In genomic region chr2:55961318-55961911, GRCh38 we compare ENCODE assay signal across 9 cellular contexts. TPM values are rescaled to one million over a fixed set of nuclear protein-coding genes. Genes with fewer than 3 reads are reported as not detected.
DNase-seq lines count a peak whose midpoint lies in the region; ATAC-seq and TF ChIP-seq lines count a peak whose summit lies in the region.
"Had no signal": no experiment of that assay in that cellular context is flagged by ENCODE, and none has a peak within 500 bp of the region (broad histone marks: within the 10 kb centered on the region; RNA-seq: fewer than 3 reads in every experiment).

No MANE protein-coding gene starts in this region.

- H3K4me2 ChIP-seq in H9 (ENCODE audit: insufficient read depth, insufficient read length, low read length) = no peak overlapping the region
- H3K4me2 ChIP-seq in mammary epithelial cell (ENCODE audit: insufficient read depth, low read depth, low read length) = no peak overlapping the region

- H3T11ph ChIP-seq in H9 (ENCODE audit: low read length) = no peak overlapping the region

- no peak overlapping the region for H3K23ac ChIP-seq in H9 (ENCODE audit: insufficient read length, low read depth, low read length)

- CTCF ChIA-PET in mammary epithelial cell (lab: Charles Lee; ENCODE audit: low non-redundant PET) = interaction anchor here (0.6 to 1.6 kb wide), 7 partner anchors 39 to 243 kb away, joined by 3 to 11 read pairs (median 5); no protein-coding TSS in a partner anchor
- CTCF ChIA-PET in activated CD4-positive, alpha-beta memory T cell treated with anti-CD3 and anti-CD28 coated beads, Interleukin-2, amount 10 ng/mL, durations not matched to agents 7 days and 5 days (lab: Charles Lee) = interaction anchor here (1.3 to 4.5 kb wide), 3 partner anchors 8 to 243 kb away, joined by 3 to 24 read pairs (median 4); no protein-coding TSS in a partner anchor

- no peaks in the 10 kb centered on the region; a peak in 1 of 7 replicates for H3K36me3 Mint-ChIP-seq in H9 (ENCODE audit: insufficient read depth in 1 of 3, low read depth in 3 of 3)
- no peaks in the 10 kb centered on the region for H3K36me3 Mint-ChIP-seq in activated CD4-positive, alpha-beta memory T cell treated with anti-CD3 and anti-CD28 coated beads, Interleukin-2, amount 10 ng/mL, durations not matched to agents 7 days and 5 days (ENCODE audit: low read depth)

- POLR2A ChIA-PET in activated CD4-positive, alpha-beta memory T cell treated with anti-CD3 and anti-CD28 coated beads, Interleukin-2, amount 10 ng/mL, durations not matched to agents 7 days and 5 days (lab: Charles Lee) = no interaction called here

- peaks cover 6% of the 10 kb centered on the region for H3K27me3 Mint-ChIP-seq in H9 (ENCODE audit: low read depth)
- peaks cover 2% of the 10 kb centered on the region for H3K27me3 Mint-ChIP-seq in activated CD4-positive, alpha-beta memory T cell treated with anti-CD3 and anti-CD28 coated beads, Interleukin-2, amount 10 ng/mL, durations not matched to agents 7 days and 5 days

- no peaks in the 10 kb centered on the region for H3K79me1 ChIP-seq in H9 (ENCODE audit: insufficient read depth, low read depth, low read length, poor library complexity, severe bottlenecking)

- in situ Hi-C loops in mammary epithelial cell (cut with MboI; ENCODE audit: low sequenced_read_pairs in 2 of 2) = loop anchor here (10.0 to 25.0 kb wide), 2 partner anchors 197 to 199 kb away; no protein-coding TSS in a partner anchor

- H2BK120ac ChIP-seq in H9 (ENCODE audit: low read depth, low read length, poor library complexity, severe bottlenecking) = no peak overlapping the region

- no peak overlapping the region for H4K8ac ChIP-seq in H9 (replicated peaks; ENCODE audit: insufficient read length, low read depth, low read length)

- ATAC-seq in lower lobe of right lung = peak in 1 of 2 donors; percentile 57
- ATAC-seq in GM18505 (IDR thresholded peaks at IDR 0.05; ENCODE audit: unreplicated experiment) = no peak

- H3K4me3 ChIP-seq in mammary epithelial cell (replicated peaks in 1 of 3; ENCODE audit: insufficient read depth in 1 of 3, low read depth in 2 of 3, low read length in 3 of 3) = no peak overlapping the region
- no peak overlapping the region for H3K4me3 ChIP-seq in lower lobe of right lung

- no peaks in the 10 kb centered on the region for H3K4me1 ChIP-seq in H9 (ENCODE audit: insufficient read depth, low read length)
- H3K4me1 ChIP-seq in mammary epithelial cell (ENCODE audit: insufficient read depth, low read length) = peaks cover 20% of the 10 kb centered on the region
- peaks cover 12% of the 10 kb centered on the region for H3K4me1 ChIP-seq in lower lobe of right lung

- no peak overlapping the region for H3K27ac ChIP-seq in H9 (ENCODE audit: insufficient read length, low read depth, low read length)
- H3K27ac ChIP-seq in mammary epithelial cell (ENCODE audit: insufficient read depth, low read depth, low read length) = no peak overlapping the region
- H3K27ac ChIP-seq in lower lobe of right lung = no peak overlapping the region

- H3K9me3 Mint-ChIP-seq in H9 = no peaks in the 10 kb centered on the region
- no peaks in the 10 kb centered on the region for H3K9me3 Mint-ChIP-seq in activated CD4-positive, alpha-beta memory T cell treated with anti-CD3 and anti-CD28 coated beads, Interleukin-2, amount 10 ng/mL, durations not matched to agents 7 days and 5 days

- no peak overlapping the region for H3K18ac ChIP-seq in H9 (ENCODE audit: insufficient read length, low read depth, low read length)

- no TSS peak for BruUV-seq in mammary epithelial cell (replicated peaks; lab: Mats Ljungman, UMichigan)

- no peak overlapping the region for H3K27ac Mint-ChIP-seq in H9
- H3K27ac Mint-ChIP-seq in activated CD4-positive, alpha-beta memory T cell treated with anti-CD3 and anti-CD28 coated beads, Interleukin-2, amount 10 ng/mL, durations not matched to agents 7 days and 5 days = no peak overlapping the region

- H4K20me1 ChIP-seq in H9 (ENCODE audit: control insufficient read depth, insufficient read depth, insufficient read length) (no peaks in the 10 kb centered on the region), mammary epithelial cell (ENCODE audit: insufficient read depth, low read length) (no peaks in the 10 kb centered on the region)

- no peak overlapping the region for H2BK20ac ChIP-seq in H9 (ENCODE audit: low read depth, low read length, poor library complexity, severe bottlenecking)

- H3K27me3 ChIP-seq in H9 (ENCODE audit: insufficient read depth, low read length) (no peaks in the 10 kb centered on the region), mammary epithelial cell (ENCODE audit: insufficient read depth, low read length) (no peaks in the 10 kb centered on the region), lower lobe of right lung (ENCODE audit: low read depth) (no peaks in the 10 kb centered on the region)

- H2BK5ac ChIP-seq in H9 (ENCODE audit: insufficient read length, low read length) = no peak overlapping the region

- no peak overlapping the region for H4K5ac ChIP-seq in H9 (ENCODE audit: insufficient read length, low read depth, low read length)

- dilution Hi-C loops in mammary epithelial cell (cut with HindIII; ENCODE audit: low sequenced_read_pairs) = no loop called here

- H3K9ac ChIP-seq in H9 (ENCODE audit: extremely low read depth, insufficient read length, low read length) (no peak overlapping the region), mammary epithelial cell (ENCODE audit: insufficient read depth, low read length) (no peak overlapping the region)

- H3K36me3 ChIP-seq in mammary epithelial cell (ENCODE audit: insufficient read depth, low read length) = no peaks in the 10 kb centered on the region
- H3K36me3 ChIP-seq in lower lobe of right lung = no peaks in the 10 kb centered on the region

- H4K91ac ChIP-seq in H9 (ENCODE audit: insufficient read length, low read depth, low read length) = no peak overlapping the region

- H3K4ac ChIP-seq in H9 (ENCODE audit: low read depth, low read length) = no peak overlapping the region

- intact Hi-C loops in mammary epithelial cell (cut with micrococcal nuclease) (loop anchor here (1.0 kb wide), 5 partner anchors 38 to 243 kb away; partner anchors contain the start of gene EFEMP1), lower lobe of right lung (cut with DNase I) (loop anchor here (10.0 kb wide), 1 partner anchor 197 kb away; no protein-coding TSS in a partner anchor)

- H2BK12ac ChIP-seq in H9 (ENCODE audit: insufficient read length, low read depth, low read length) = no peak overlapping the region

- peak; percentile 67 for DNase-seq in DMS53 (lab: John Stamatoyannopoulos, UW)
- DNase-seq in H9 = no peak
- peak; percentile 45 for DNase-seq in NCI-H526 treated with DMSO at 0.1 percent for 48 hours (lab: John Stamatoyannopoulos, UW)
- peak; percentile 55 for DNase-seq in mammary epithelial cell
- no peak for DNase-seq in lower lobe of right lung
- no peak for DNase-seq in NK-92 (lab: John Stamatoyannopoulos, UW; ENCODE audit: unreplicated experiment)
- DNase-seq in activated CD4-positive, alpha-beta memory T cell treated with anti-CD3 and anti-CD28 coated beads, Interleukin-2, amount 10 ng/mL, durations not matched to agents 7 days and 5 days = no peak

- no CpG with 5 or more reads among the region's 3 CpGs for WGBS in H9 (ENCODE audit: extremely low coverage, insufficient read length, low lambda C conversion rate)
- 11% methylated on average over 3 of the region's 3 CpGs for WGBS in mammary epithelial cell (ENCODE audit: low coverage, missing lambda C conversion rate)

- H3K9me3 ChIP-seq in H9 (ENCODE audit: control insufficient read depth, low read depth, low read length) = no peaks in the 10 kb centered on the region
- H3K9me3 ChIP-seq in mammary epithelial cell (replicated peaks; ENCODE audit: insufficient read depth, low read length) = no peaks in the 10 kb centered on the region
- H3K9me3 ChIP-seq in lower lobe of right lung = no peaks in the 10 kb centered on the region

- peak; percentile 75 for TF ChIP-seq CTCF in H9 (conservative IDR thresholded peaks at IDR 0.05)
- peak; percentile 54 to 74 for TF ChIP-seq CTCF in mammary epithelial cell (conservative IDR thresholded peaks at IDR 0.05 in 1 of 2, IDR thresholded peaks at IDR 0.05 in 1 of 2; ENCODE audit: extremely low read depth in 1 of 2, insufficient read depth in 1 of 2, low read depth in 1 of 2, low read length in 2 of 2)
- TF ChIP-seq CTCF in lower lobe of right lung (IDR thresholded peaks at IDR 0.05) = peak; percentile 55

- H3K79me2 ChIP-seq in H9 (ENCODE audit: insufficient read depth, low read length) (no peaks in the 10 kb centered on the region), mammary epithelial cell (ENCODE audit: insufficient read depth, low read length) (no peaks in the 10 kb centered on the region)

- H2BK15ac ChIP-seq in H9 (ENCODE audit: low read depth, low read length) = no peak overlapping the region

- no peaks in the 10 kb centered on the region for H3K23me2 ChIP-seq in H9 (ENCODE audit: insufficient read length, low read depth, low read length, poor library complexity, severe bottlenecking)

- no peak overlapping the region for H3K4me3 Mint-ChIP-seq in H9
- no peak overlapping the region for H3K4me3 Mint-ChIP-seq in activated CD4-positive, alpha-beta memory T cell treated with anti-CD3 and anti-CD28 coated beads, Interleukin-2, amount 10 ng/mL, durations not matched to agents 7 days and 5 days

- TF ChIP-seq POLR2A in GM18505 (IDR thresholded peaks at IDR 0.05; ENCODE audit: borderline replicate concordance, extremely low read depth, insufficient read depth, insufficient read length) = no peak

- no peak overlapping the region for H3K56ac ChIP-seq in H9 (ENCODE audit: insufficient read length, low read depth, low read length)

- H2AK5ac ChIP-seq in H9 (ENCODE audit: insufficient read length, low read length) = no peak overlapping the region

- H3K4me1 Mint-ChIP-seq in H9 = no peaks in the 10 kb centered on the region
- H3K4me1 Mint-ChIP-seq in activated CD4-positive, alpha-beta memory T cell treated with anti-CD3 and anti-CD28 coated beads, Interleukin-2, amount 10 ng/mL, durations not matched to agents 7 days and 5 days = no peaks in the 10 kb centered on the region

- H2AFZ ChIP-seq in H9 (ENCODE audit: low read length) = no peak overlapping the region
- peak overlapping the region; percentile 54 for H2AFZ ChIP-seq in mammary epithelial cell (ENCODE audit: low read depth, low read length)

- no peak overlapping the region for H3K14ac ChIP-seq in H9 (ENCODE audit: insufficient read depth, low read length)

RNA-seq across cellular contexts. Expression of gene EFEMP1, which starts 37.8 kb away (rescaled TPM):
- total RNA-seq in H9 (2021) (3.5 and 3.7 TPM in 2 replicates), mammary epithelial cell (100 to 1,000 TPM; 183 to 440 TPM), lower lobe of right lung (219 TPM)
- 232 TPM for polyA plus RNA-seq in mammary epithelial cell
- 231 TPM for polyA minus RNA-seq in mammary epithelial cell
- not detected for total RNA-seq in activated CD4-positive, alpha-beta memory T cell treated with anti-CD3 and anti-CD28 coated beads, Interleukin-2, amount 10 ng/mL, durations not matched to agents 7 days and 5 days
- total RNA-seq: activated CD8-positive, alpha-beta memory T cell treated with anti-CD3 and anti-CD28 coated beads for 36 hours had no signal

Comparison
In these comparisons a context has a peak if more than half of its experiments do, and no peak if none do; other contexts are left out.
1. DNase-seq: peak in DMS53 (single experiment), NCI-H526 treated with DMSO at 0.1 percent for 48 hours (single experiment) and mammary epithelial cell (single experiment); none in H9 (single experiment), lower lobe of right lung (single experiment), NK-92 (single experiment) and activated CD4-positive, alpha-beta memory T cell treated with anti-CD3 and anti-CD28 coated beads, Interleukin-2, amount 10 ng/mL, durations not matched to agents 7 days and 5 days (single experiment).
2. RNA of gene EFEMP1, which starts 37.8 kb away (total RNA-seq): 183 to 440 TPM in mammary epithelial cell and 219 TPM in lower lobe of right lung (single experiment); 3.5 to 3.7 TPM in H9 and not detected in activated CD4-positive, alpha-beta memory T cell treated with anti-CD3 and anti-CD28 coated beads, Interleukin-2, amount 10 ng/mL, durations not matched to agents 7 days and 5 days; every median in the first group is over 10 times any median in the second.
3. Peak in every context shown above with its lines, with median percentiles within 50 percentile points of each other: CTCF ChIP-seq.